In genomic region chr13:39942901-39943273, GRCh38 we compare ENCODE assay signal across 8 cellular contexts.
DNase-seq lines count a peak whose midpoint lies in the region; ATAC-seq, FAIRE-seq and TF ChIP-seq lines count a peak whose summit lies in the region.

No MANE protein-coding gene starts in this region.

- H3K27ac ChIP-seq in HepG2 (ENCODE audit: extremely low read length, insufficient read depth, low read length): no peak overlapping the region

- TF ChIP-seq EP300 in HepG2 (IDR thresholded peaks at IDR 0.05; ENCODE audit: low read depth in 2 of 2, low read length in 2 of 2) (no peak), HepG2 (CRISPR knock-in tag; IDR thresholded peaks at IDR 0.05; ENCODE audit: borderline replicate concordance) (no peak)

- TF ChIP-seq RAD21 in HepG2 (CRISPR knock-in tag; IDR thresholded peaks at IDR 0.05): peak; percentile 79

- no peak for TF ChIP-seq POLR2A in HepG2 (IDR thresholded peaks at IDR 0.05; ENCODE audit: insufficient read depth in 1 of 2, low read depth in 2 of 2, low read length in 2 of 2)

- in situ Hi-C loops in HepG2 (cut with HindIII; ENCODE audit: extremely low pct_ligation_motif_present, low pct_unique_long_range_greater_than_20kb): loop anchor here (5.0 kb wide), 1 partner anchor 739 kb away; no protein-coding TSS in a partner anchor

- DNase-seq in AG04449 (ENCODE audit: low read depth, low spot score): no peak
- peak; percentile 56 for DNase-seq in NCI-H226
- DNase-seq in activated CD4-positive, CD25-positive, alpha-beta regulatory T cell treated with anti-CD3 and anti-CD28 coated beads, Interleukin-2, amount 50 U/mL, for 72 hours: peak; percentile 70
- DNase-seq in cerebellar cortex (ENCODE audit: low spot score): peak; percentile 50
- peak; percentile 66 for DNase-seq in HepG2 (ENCODE audit: low spot score)
- peak; percentile 43 to 61 (median 58) for DNase-seq in stimulated activated CD4-positive, alpha-beta T cell treated with anti-CD3 and anti-CD28 coated beads, TNF-alpha, amount 100 ng/mL, for 4 hours (ENCODE audit: low read depth in 3 of 3)

- POLR2A ChIA-PET in AG04449 (lab: Yijun Ruan, JAX): no interaction called here
- POLR2A ChIA-PET in HepG2 (lab: Yijun Ruan, JAX): interaction anchor here (0.7 kb wide), 1 partner anchor 119 kb away, joined by 3 read pairs; no protein-coding TSS in a partner anchor

- no peaks in the 10 kb centered on the region for H3K4me1 ChIP-seq in HepG2 (ENCODE audit: insufficient read depth, low read length)

- no peak overlapping the region for H2AFZ ChIP-seq in HepG2 (ENCODE audit: low read length)

- no peak overlapping the region for H3K9ac ChIP-seq in HepG2 (ENCODE audit: insufficient read depth, low read depth, low read length)

- peak; percentile 87 for FAIRE-seq in HepG2 (lab: Jason Lieb, UNC)

- no peaks in the 10 kb centered on the region for H3K9me3 ChIP-seq in HepG2 (ENCODE audit: low read length)

- H3K4me2 ChIP-seq in HepG2 (ENCODE audit: low read depth, low read length): no peak overlapping the region

- TF ChIP-seq CTCF in AG04449 (IDR thresholded peaks at IDR 0.05; ENCODE audit: insufficient read depth, low read length, missing control alignments) (peak; percentile 97), HepG2 (CRISPR knock-in tag; IDR thresholded peaks at IDR 0.05) (peak; percentile 91)

- no peaks in the 10 kb centered on the region for H3K79me2 ChIP-seq in HepG2 (ENCODE audit: insufficient read depth, low read length)

- no TSS peak for BruUV-seq in HepG2 (replicated peaks; lab: Mats Ljungman, UMichigan)

- no peak overlapping the region for H3K4me3 ChIP-seq in AG04449 (ENCODE audit: low read depth, low read length)
- H3K4me3 ChIP-seq in HepG2 (replicated peaks in 1 of 3; ENCODE audit: insufficient read depth in 1 of 3, low read depth in 2 of 3, low read length in 3 of 3): no peak overlapping the region

- intact Hi-C loops in HepG2 (cut with micrococcal nuclease; ENCODE audit: unreplicated experiment): loop anchor here (1.0 to 10.0 kb wide), 4 partner anchors 119 to 834 kb away; no protein-coding TSS in a partner anchor

- ATAC-seq in GM18520 (IDR thresholded peaks at IDR 0.05; ENCODE audit: unreplicated experiment) (peak; percentile 74), HG03025 (IDR thresholded peaks at IDR 0.05; ENCODE audit: low FRiP score, unreplicated experiment) (peak; percentile 87), HepG2 (peak; percentile 100)

- WGBS in HepG2 (ENCODE audit: low lambda C conversion rate): 13% methylated on average over 8 of the region's 8 CpGs

- no peaks in the 10 kb centered on the region for H3K36me3 ChIP-seq in HepG2 (replicated peaks in 1 of 2; ENCODE audit: control insufficient read depth in 1 of 2, insufficient read depth in 2 of 2, low read length in 2 of 2)

- CTCF ChIA-PET in AG04449 (lab: Yijun Ruan, JAX) (interaction anchor here (0.6 to 3.6 kb wide), 27 partner anchors 8 to 835 kb away, joined by 3 to 32 read pairs (median 5); no protein-coding TSS in a partner anchor), HepG2 (lab: Yijun Ruan, JAX; ENCODE audit: low intra/inter-chr PET ratio, low total read pairs) (interaction anchor here (1.3 to 4.4 kb wide), 3 partner anchors 740 to 835 kb away, joined by 3 to 32 read pairs (median 6); no protein-coding TSS in a partner anchor)

- no peaks in the 10 kb centered on the region; a peak in 1 of 5 replicates for H3K27me3 ChIP-seq in HepG2 (ENCODE audit: control insufficient read depth in 1 of 2, insufficient read depth in 2 of 2, low read length in 2 of 2)

- H4K20me1 ChIP-seq in HepG2 (ENCODE audit: insufficient read depth, low read length): no peaks in the 10 kb centered on the region

TF ChIP-seq in HepG2, 621 proteins besides CTCF, POLR2A, EP300 and RAD21 (continues in another document):
- TF ChIP-seq PBX3 (CRISPR knock-in tag; IDR thresholded peaks at IDR 0.05; ENCODE audit: borderline replicate concordance) (no peak), POLR2AphosphoS5 (IDR thresholded peaks at IDR 0.05; ENCODE audit: low read depth, low read length) (no peak), KDM2A (CRISPR knock-in tag; IDR thresholded peaks at IDR 0.05; ENCODE audit: borderline replicate concordance, low read depth) (peak; percentile 47; the same call in 1 of the 2 replicates), RXRB (CRISPR knock-in tag; IDR thresholded peaks at IDR 0.05; ENCODE audit: borderline replicate concordance) (peak; percentile 13; the same call in 1 of the 2 replicates), PHF20 (CRISPR knock-in tag; IDR thresholded peaks at IDR 0.05) (no peak), ZBTB7B (CRISPR knock-in tag; IDR thresholded peaks at IDR 0.05) (no peak), MEIS1 (CRISPR knock-in tag; IDR thresholded peaks at IDR 0.05; ENCODE audit: borderline replicate concordance) (0 out of 2 replicates have a peak, but pooled peaks have one; percentile 37), GATAD2A (CRISPR knock-in tag; IDR thresholded peaks at IDR 0.05) (0 out of 2 replicates have a peak, but pooled peaks have one; percentile 20), ZNF263 (CRISPR knock-in tag; IDR thresholded peaks at IDR 0.05) (no peak), SP5 (CRISPR knock-in tag; IDR thresholded peaks at IDR 0.05; ENCODE audit: borderline replicate concordance, low read depth) (no peak), SIN3A (IDR thresholded peaks at IDR 0.05; ENCODE audit: borderline replicate concordance, low read depth, low read length) (no peak), GMEB1 (CRISPR knock-in tag; IDR thresholded peaks at IDR 0.05; ENCODE audit: borderline replicate concordance) (no peak), RARA (CRISPR knock-in tag; IDR thresholded peaks at IDR 0.05) (no peak), KAT2B (IDR thresholded peaks at IDR 0.05; ENCODE audit: borderline replicate concordance, low read depth, low read length) (no peak), ZNF543 (CRISPR knock-in tag; IDR thresholded peaks at IDR 0.05) (no peak), ARNT2 (CRISPR knock-in tag; IDR thresholded peaks at IDR 0.05; ENCODE audit: low read depth) (no peak), ZNF580 (CRISPR knock-in tag; IDR thresholded peaks at IDR 0.05; ENCODE audit: borderline replicate concordance, low read depth) (no peak), HMGXB4 (CRISPR knock-in tag; IDR thresholded peaks at IDR 0.05; ENCODE audit: borderline replicate concordance in 1 of 2, low read depth in 1 of 2) (peak; percentile 50 to 67; a peak in 2 of 4 replicates), ZNF644 (CRISPR knock-in tag; IDR thresholded peaks at IDR 0.05; ENCODE audit: low read depth) (no peak)
